ENCODE assay signal across 8 cellular contexts in the genomic region with DNA sequence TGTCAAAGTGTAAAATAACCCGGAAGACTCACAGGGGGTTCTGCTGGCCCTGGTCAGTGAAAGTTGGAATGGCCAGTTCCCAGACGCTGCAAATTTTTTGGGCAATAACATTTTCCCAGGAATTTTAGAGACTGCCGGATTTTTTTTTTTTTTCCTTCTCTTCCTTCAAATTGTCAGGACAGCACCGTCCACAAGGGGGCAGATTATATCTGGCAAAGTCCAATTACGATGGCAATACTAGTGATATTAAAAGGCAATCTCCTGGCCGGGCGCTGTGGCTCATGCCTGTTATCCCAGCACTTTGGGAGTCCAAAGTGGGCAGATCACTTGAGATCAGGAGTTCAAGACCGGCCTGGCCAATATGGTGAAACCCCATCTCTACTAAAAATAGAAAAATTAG. TPM values are rescaled to one million over a fixed set of nuclear protein-coding genes. Genes with fewer than 3 reads are reported as not detected.
DNase-seq lines count a peak whose midpoint lies in the region; ATAC-seq and TF ChIP-seq lines count a peak whose summit lies in the region.

No MANE protein-coding gene starts in this region.

- ATAC-seq in GM18498 (IDR thresholded peaks at IDR 0.05; ENCODE audit: unreplicated experiment), result no peak

- H3K9me3 Mint-ChIP-seq in activated CD4-positive, alpha-beta T cell treated with anti-CD3 and anti-CD28 coated beads, Interleukin-2, amount 10 ng/mL, durations not matched to agents 7 days and 5 days, result no peaks in the 10 kb centered on the region
- H3K9me3 Mint-ChIP-seq in progenitor cell of endocrine pancreas (ENCODE audit: low read depth), result peaks cover 14% of the 10 kb centered on the region

- no peak overlapping the region for H3K27ac Mint-ChIP-seq in activated CD4-positive, alpha-beta T cell treated with anti-CD3 and anti-CD28 coated beads, Interleukin-2, amount 10 ng/mL, durations not matched to agents 7 days and 5 days
- H3K27ac Mint-ChIP-seq in progenitor cell of endocrine pancreas, result no peak overlapping the region

- no peak overlapping the region for H3K4me3 ChIP-seq in foreskin fibroblast (ENCODE audit: low read depth in 1 of 2, low read length in 2 of 2)

- no peaks in the 10 kb centered on the region for H3K36me3 Mint-ChIP-seq in activated CD4-positive, alpha-beta T cell treated with anti-CD3 and anti-CD28 coated beads, Interleukin-2, amount 10 ng/mL, durations not matched to agents 7 days and 5 days (ENCODE audit: low read depth)
- no peaks in the 10 kb centered on the region for H3K36me3 Mint-ChIP-seq in progenitor cell of endocrine pancreas (ENCODE audit: insufficient read depth)

- TF ChIP-seq CTCF in foreskin fibroblast (IDR thresholded peaks at IDR 0.05; ENCODE audit: low read depth, low read length) (peak; percentile 28), progenitor cell of endocrine pancreas (IDR thresholded peaks at IDR 0.05; ENCODE audit: unreplicated experiment) (peak; percentile 62)

- CTCF ChIA-PET in activated CD4-positive, alpha-beta T cell treated with anti-CD3 and anti-CD28 coated beads, Interleukin-2, amount 10 ng/mL, durations not matched to agents 7 days and 5 days (lab: Charles Lee), result interaction anchor here (0.6 to 1.3 kb wide), 4 partner anchors 12 to 403 kb away, joined by 3 to 4 read pairs (median 3); no protein-coding TSS in a partner anchor

- peak; percentile 31 for DNase-seq in activated gamma-delta T cell treated with Interleukin-2 at 50 U/mL for 16 hours
- DNase-seq in activated gamma-delta T cell (lab: John Stamatoyannopoulos, UW), result no peak
- DNase-seq in NCI-H146 (lab: John Stamatoyannopoulos, UW), result peak; percentile 59
- DNase-seq in activated CD4-positive, alpha-beta T cell treated with anti-CD3 and anti-CD28 coated beads, Interleukin-2, amount 10 ng/mL, durations not matched to agents 7 days and 5 days, result peak; percentile 38
- peak in 1 of 2 donors; percentile 71 for DNase-seq in foreskin fibroblast
- no peak for DNase-seq in progenitor cell of endocrine pancreas (ENCODE audit: low spot score, unreplicated experiment)
- no peak for DNase-seq in ureter (ENCODE audit: low spot score)

- H3K27me3 Mint-ChIP-seq in activated CD4-positive, alpha-beta T cell treated with anti-CD3 and anti-CD28 coated beads, Interleukin-2, amount 10 ng/mL, durations not matched to agents 7 days and 5 days, result no peaks in the 10 kb centered on the region
- peaks cover 2% of the 10 kb centered on the region for H3K27me3 Mint-ChIP-seq in progenitor cell of endocrine pancreas

- peaks cover 5% of the 10 kb centered on the region for H3K4me1 Mint-ChIP-seq in activated CD4-positive, alpha-beta T cell treated with anti-CD3 and anti-CD28 coated beads, Interleukin-2, amount 10 ng/mL, durations not matched to agents 7 days and 5 days
- H3K4me1 Mint-ChIP-seq in progenitor cell of endocrine pancreas (ENCODE audit: low read depth), result no peaks in the 10 kb centered on the region

- H3K4me3 Mint-ChIP-seq in activated CD4-positive, alpha-beta T cell treated with anti-CD3 and anti-CD28 coated beads, Interleukin-2, amount 10 ng/mL, durations not matched to agents 7 days and 5 days, result no peak overlapping the region
- no peak overlapping the region for H3K4me3 Mint-ChIP-seq in progenitor cell of endocrine pancreas (ENCODE audit: low read depth)

- POLR2A ChIA-PET in activated CD4-positive, alpha-beta T cell treated with anti-CD3 and anti-CD28 coated beads, Interleukin-2, amount 10 ng/mL, durations not matched to agents 7 days and 5 days (lab: Charles Lee), result no interaction called here

RNA-seq across cellular contexts. Expression of a gene that starts 20.5 kb away (rescaled TPM):
- total RNA-seq in activated CD4-positive, alpha-beta T cell treated with anti-CD3 and anti-CD28 coated beads, Interleukin-2, amount 10 ng/mL, durations not matched to agents 7 days and 5 days, result 100 to 1,000 TPM; 425 to 426 TPM
- total RNA-seq in progenitor cell of endocrine pancreas, result 224 and 225 TPM in 2 replicates
- total RNA-seq in ureter, result 243 TPM

Comparison
In these comparisons a context has a peak if more than half of its experiments do, and no peak if none do; other contexts are left out.
1. DNase-seq: peak in activated gamma-delta T cell treated with Interleukin-2 at 50 U/mL for 16 hours (single experiment), NCI-H146 (single experiment) and activated CD4-positive, alpha-beta T cell treated with anti-CD3 and anti-CD28 coated beads, Interleukin-2, amount 10 ng/mL, durations not matched to agents 7 days and 5 days (single experiment); none in activated gamma-delta T cell (single experiment), progenitor cell of endocrine pancreas (single experiment) and ureter (single experiment).